ENCODE assay signal across 16 cellular contexts in genomic region chr14:100296729-100297128, GRCh38. TPM values are rescaled to one million over a fixed set of nuclear protein-coding genes. Genes with fewer than 3 reads are reported as not detected.
DNase-seq lines count a peak whose midpoint lies in the region; ATAC-seq and TF ChIP-seq lines count a peak whose summit lies in the region.
"Not testable (repeated sequence)": the region's sequence is repeated elsewhere in the genome, so short reads cannot be mapped to it uniquely, and the experiment has no call there.
"Had no signal": no experiment of that assay in that cellular context is flagged by ENCODE, and none has a peak within 500 bp of the region (broad histone marks: within the 10 kb centered on the region; RNA-seq: fewer than 3 reads in every experiment).

No MANE protein-coding gene starts in this region.

- H3F3A ChIP-seq in DOHH2 (ENCODE audit: control insufficient read depth, insufficient read depth) = not testable (repeated sequence)

- not testable (repeated sequence) for H3K36me3 ChIP-seq in DOHH2 (ENCODE audit: control insufficient read depth, low read length); RWPE2 (ENCODE audit: low read depth); prostate gland; upper lobe of right lung
- peaks cover 0 to 32% of the 10 kb centered on the region in 2 donors for H3K36me3 ChIP-seq in gastroesophageal sphincter
- H3K36me3 ChIP-seq in lung (ENCODE audit: control insufficient read depth in 2 of 2, insufficient read depth in 2 of 2, low read length in 2 of 2) = peaks cover 0 to 15% of the 10 kb centered on the region in 2 donors

- POLR2A ChIA-PET in MCF 10A (lab: Yijun Ruan, JAX) = interaction anchor here (2.0 kb wide), 1 partner anchor 10 kb away, joined by 5 read pairs; no protein-coding TSS in a partner anchor

- peak overlapping the region; percentile 71 for H3K4me2 ChIP-seq in DOHH2 (ENCODE audit: low read length)

- peaks cover 60% of the 10 kb centered on the region for H3K4me1 ChIP-seq in DOHH2 (ENCODE audit: control insufficient read depth, low read length)
- not testable (repeated sequence) for H3K4me1 ChIP-seq in RWPE2 (ENCODE audit: insufficient read depth, poor library complexity, severe bottlenecking); lung (ENCODE audit: control insufficient read depth in 2 of 2, insufficient read depth in 2 of 2, low read length in 2 of 2)
- peaks cover 0 to 62% (median 17%) of the 10 kb centered on the region in 3 donors for H3K4me1 ChIP-seq in gastroesophageal sphincter
- peaks cover 12% of the 10 kb centered on the region for H3K4me1 ChIP-seq in prostate gland (replicated peaks)
- peaks cover 19% of the 10 kb centered on the region for H3K4me1 ChIP-seq in upper lobe of right lung

- not testable (repeated sequence) for ATAC-seq in RWPE2 (ENCODE audit: low read depth); gastroesophageal sphincter; lung (ENCODE audit: insufficient read depth, low FRiP score); stimulated activated naive CD8-positive, alpha-beta T cell treated with anti-CD3 and anti-CD28 coated beads, Interleukin-15, amount 100 ng/mL, for 72 hours; upper lobe of right lung

- 54 to 91% methylated on average over 5 of the region's 11 CpGs for WGBS in gastroesophageal sphincter (ENCODE audit: low coverage in 1 of 2), 2 donors
- WGBS in lung, 2 donors = 77 to 86% methylated on average over 11 of the region's 11 CpGs
- 81% methylated on average over 11 of the region's 11 CpGs for WGBS in prostate gland

- H3K4me1 Mint-ChIP-seq in MCF 10A (ENCODE audit: insufficient read depth, unreplicated experiment) = not testable (repeated sequence)
- peaks cover 29% of the 10 kb centered on the region for H3K4me1 Mint-ChIP-seq in stimulated activated naive CD8-positive, alpha-beta T cell treated with anti-CD3 and anti-CD28 coated beads, Interleukin-15, amount 100 ng/mL, for 72 hours

- H3K27ac Mint-ChIP-seq in MCF 10A (ENCODE audit: low read depth, unreplicated experiment) = peak overlapping the region; percentile 7
- peak overlapping the region; percentile 81 to 87 for H3K27ac Mint-ChIP-seq in stimulated activated naive CD8-positive, alpha-beta T cell treated with anti-CD3 and anti-CD28 coated beads, Interleukin-15, amount 100 ng/mL, for 72 hours

- TF ChIP-seq CTCF in DOHH2 (IDR thresholded peaks at IDR 0.05; ENCODE audit: low read depth, low read length, poor library complexity, severe bottlenecking); RWPE2 (IDR thresholded peaks at IDR 0.05; ENCODE audit: poor library complexity, severe bottlenecking); MCF 10A (IDR thresholded peaks at IDR 0.05; ENCODE audit: unreplicated experiment); gastroesophageal sphincter (IDR thresholded peaks at IDR 0.05); lung (IDR thresholded peaks at IDR 0.05; ENCODE audit: control extremely low read depth, extremely low read depth); prostate gland (IDR thresholded peaks at IDR 0.05); upper lobe of right lung (IDR thresholded peaks at IDR 0.05): not testable (repeated sequence)

- TF ChIP-seq EP300 in gastroesophageal sphincter (IDR thresholded peaks at IDR 0.05) = not testable (repeated sequence)

- not testable (repeated sequence) for H4K20me1 ChIP-seq in DOHH2 (ENCODE audit: control insufficient read depth, insufficient read depth, low read depth, low read length)

- not testable (repeated sequence) for H3K4me3 Mint-ChIP-seq in MCF 10A (ENCODE audit: unreplicated experiment); stimulated activated naive CD8-positive, alpha-beta T cell treated with anti-CD3 and anti-CD28 coated beads, Interleukin-15, amount 100 ng/mL, for 72 hours

- not testable (repeated sequence) for H3K9me2 ChIP-seq in DOHH2 (replicated peaks; ENCODE audit: control insufficient read depth, low read length)

- H3K27me3 ChIP-seq in DOHH2 (ENCODE audit: control insufficient read depth, low read length); RWPE2 (ENCODE audit: insufficient read depth, poor library complexity, severe bottlenecking); gastroesophageal sphincter; lung (ENCODE audit: control insufficient read depth, insufficient read depth); prostate gland (replicated peaks; ENCODE audit: insufficient read depth); upper lobe of right lung: not testable (repeated sequence)

- not testable (repeated sequence) for TF ChIP-seq POLR2A in gastroesophageal sphincter (IDR thresholded peaks at IDR 0.05); prostate gland (IDR thresholded peaks at IDR 0.05)

- H3K27me3 Mint-ChIP-seq in MCF 10A (ENCODE audit: insufficient read depth, unreplicated experiment); stimulated activated naive CD8-positive, alpha-beta T cell treated with anti-CD3 and anti-CD28 coated beads, Interleukin-15, amount 100 ng/mL, for 72 hours: not testable (repeated sequence)

- intact Hi-C loops in MCF 10A (cut with micrococcal nuclease); prostate gland (cut with DNase I); upper lobe of right lung (cut with DNase I): not testable (repeated sequence)

- H3K9me3 Mint-ChIP-seq in MCF 10A (ENCODE audit: unreplicated experiment); stimulated activated naive CD8-positive, alpha-beta T cell treated with anti-CD3 and anti-CD28 coated beads, Interleukin-15, amount 100 ng/mL, for 72 hours: not testable (repeated sequence)

- not testable (repeated sequence) for H3K36me3 Mint-ChIP-seq in MCF 10A (ENCODE audit: insufficient read depth, unreplicated experiment)

- DNase-seq in RWPE2 (ENCODE audit: low spot score) = peak; percentile 34
- DNase-seq in MCF 10A (ENCODE audit: unreplicated experiment); lung (ENCODE audit: low spot score); prostate gland (ENCODE audit: low spot score); stimulated activated naive CD8-positive, alpha-beta T cell treated with anti-CD3 and anti-CD28 coated beads, Interleukin-15, amount 100 ng/mL, for 72 hours: not testable (repeated sequence)
- DNase-seq in upper lobe of right lung = peak; percentile 45

- H3K79me2 ChIP-seq in DOHH2 (ENCODE audit: control insufficient read depth, low read length) = not testable (repeated sequence)

- BruUV-seq in MCF 10A (replicated peaks; lab: Mats Ljungman, UMichigan) = not testable (repeated sequence)

- CTCF ChIA-PET in MCF 10A (lab: Yijun Ruan, JAX) = interaction anchor here (1.3 to 2.9 kb wide), 3 partner anchors 11 to 81 kb away, joined by 3 to 30 read pairs (median 5); no protein-coding TSS in a partner anchor

- H3K4me3 ChIP-seq in DOHH2 (ENCODE audit: low read length) = peak overlapping the region; percentile 31; the same call in 1 of the 2 replicates
- H3K4me3 ChIP-seq in RWPE2 (ENCODE audit: severe bottlenecking); lung; prostate gland; upper lobe of right lung: not testable (repeated sequence)
- H3K4me3 ChIP-seq in gastroesophageal sphincter = peak overlapping the region in 1 of 2 donors; percentile 32

- H3K9me3 ChIP-seq in DOHH2 (ENCODE audit: control insufficient read depth, insufficient read depth, low read length); RWPE2 (ENCODE audit: severe bottlenecking); gastroesophageal sphincter; lung (ENCODE audit: control insufficient read depth in 2 of 2, insufficient read depth in 1 of 2, low read length in 1 of 2); prostate gland; upper lobe of right lung: not testable (repeated sequence)

- H3K27ac ChIP-seq in DOHH2 (ENCODE audit: low read depth, low read length) (peak overlapping the region; percentile 59), gastroesophageal sphincter (peak overlapping the region; percentile 45 to 82 (median 78)), lung (ENCODE audit: low read depth in 1 of 2, low read length in 1 of 2) (peak overlapping the region; percentile 1 to 74), prostate gland (peak overlapping the region; percentile 68 to 76), upper lobe of right lung (peak overlapping the region; percentile 76)
- not testable (repeated sequence) for H3K27ac ChIP-seq in RWPE2 (ENCODE audit: poor library complexity, severe bottlenecking)

RNA-seq across cellular contexts. Expression of gene SLC25A29, which starts 9.5 kb away (rescaled TPM):
- total RNA-seq in MCF 10A (2022) = 33.9 and 49.2 TPM in 2 replicates
- 10 to 100 TPM; 36.4 to 65.4 (median 52.9) TPM for total RNA-seq in gastroesophageal sphincter
- total RNA-seq in lung = 10 to 100 TPM; 45.6 to 75.3 TPM
- 10 to 100 TPM; 34.6 to 91.0 TPM for polyA plus RNA-seq in lung
- total RNA-seq in prostate gland = 100 to 1,000 TPM; 147 to 169 TPM
- total RNA-seq in upper lobe of right lung = 104 TPM

RNA-seq across cellular contexts. Expression of gene SLC25A47, which starts 26.4 kb away (rescaled TPM):
- total RNA-seq in MCF 10A (2022) = not detected in 2 replicates
- total RNA-seq in gastroesophageal sphincter = under 1 TPM in 1 of 4 donors, not detected in 3; 0.31 TPM
- total RNA-seq in lung = under 1 TPM in 1 of 2 donors, not detected in 1; 0.12 TPM
- polyA plus RNA-seq in lung = under 1 TPM; 0.02 to 0.06 TPM
- total RNA-seq in prostate gland = under 1 TPM in 1 of 2 donors, not detected in 1; 0.51 TPM
- total RNA-seq in upper lobe of right lung = not detected
- total RNA-seq: A673; activated CD4-positive, alpha-beta memory T cell treated with anti-CD3 and anti-CD28 coated beads for 36 hours; Calu3; cardiac muscle cell; Daoy; epithelial cell of proximal tubule; Right ventricle myocardium superior had no signal
- polyA plus RNA-seq: keratinocyte had no signal

RNA-seq across cellular contexts. Expression of gene YY1, which starts 57.8 kb away (rescaled TPM):
- total RNA-seq in MCF 10A (2022) = 66.7 and 73.3 TPM in 2 replicates
- total RNA-seq in gastroesophageal sphincter = 10 to 100 TPM; 55.1 to 76.3 (median 62.5) TPM
- 10 to 100 TPM; 42.1 to 62.9 TPM for total RNA-seq in lung
- polyA plus RNA-seq in lung = 10 to 100 TPM; 22.9 to 27.0 TPM
- total RNA-seq in prostate gland = 10 to 100 TPM; 44.4 to 60.7 TPM
- total RNA-seq in upper lobe of right lung = 69.4 TPM
